Comparison of ENCODE assay signal across 8 cellular contexts in genomic region chr7:48251766-48252165, GRCh38.
A peak's percentile ranks its signal among the peaks of the same experiment; 100 is the strongest.
DNase-seq lines count a peak whose midpoint lies in the region; ATAC-seq, FAIRE-seq and TF ChIP-seq lines count a peak whose summit lies in the region.
"Had no signal": no experiment of that assay in that cellular context is flagged by ENCODE, and none has a peak within 500 bp of the region (broad histone marks: within the 10 kb centered on the region; RNA-seq: fewer than 3 reads in every experiment).

No MANE protein-coding gene starts in this region.

- H4K20me1 ChIP-seq in GM12878 (ENCODE audit: control insufficient read depth, insufficient read depth), result no peaks in the 10 kb centered on the region

- no peak overlapping the region for H2BK120ac ChIP-seq in neuronal stem cell (ENCODE audit: low read depth, low read length)

- no peak for TF ChIP-seq CTCF in GM12878 (IDR thresholded peaks at IDR 0.05 in 2 of 3, conservative IDR thresholded peaks at IDR 0.05 in 1 of 3; ENCODE audit: control insufficient read depth in 2 of 3, extremely low read depth in 1 of 3, insufficient read depth in 1 of 3, low read depth in 3 of 3, low read length in 3 of 3)
- TF ChIP-seq CTCF in testis (IDR thresholded peaks at IDR 0.05), result no peak

- H3K18ac ChIP-seq in neuronal stem cell (ENCODE audit: low read length), result no peak overlapping the region

- no peak overlapping the region for H2BK5ac ChIP-seq in neuronal stem cell (ENCODE audit: low read length)

- H3K4me1 ChIP-seq in GM12878 (ENCODE audit: control insufficient read depth, insufficient read depth, low read length), result peaks cover 7% of the 10 kb centered on the region; the same call in 1 of the 2 replicates
- H3K4me1 ChIP-seq in testis, result no peaks in the 10 kb centered on the region
- no peaks in the 10 kb centered on the region for H3K4me1 ChIP-seq in neuronal stem cell (ENCODE audit: control insufficient read depth in 2 of 2, insufficient read depth in 1 of 2, low read depth in 1 of 2, low read length in 2 of 2)

- H3K27me3 ChIP-seq in GM12878 (replicated peaks in 1 of 2; ENCODE audit: control insufficient read depth in 2 of 2, insufficient read depth in 2 of 2, low read length in 1 of 2), result no peaks in the 10 kb centered on the region; a peak in 1 of 4 replicates
- H3K27me3 ChIP-seq in testis, result no peaks in the 10 kb centered on the region
- H3K27me3 ChIP-seq in neuronal stem cell (ENCODE audit: control insufficient read depth in 3 of 3, insufficient read depth in 3 of 3, low read depth in 1 of 3, low read length in 3 of 3), result no peaks in the 10 kb centered on the region

- H4K91ac ChIP-seq in neuronal stem cell (ENCODE audit: low read depth, low read length, poor library complexity), result no peak overlapping the region

- H3K4me2 ChIP-seq in GM12878 (ENCODE audit: control insufficient read depth, insufficient read depth), result peak overlapping the region; percentile 14; the same call in 1 of the 2 replicates
- H3K4me2 ChIP-seq in neuronal stem cell (ENCODE audit: insufficient read depth, low read length, poor library complexity, severe bottlenecking), result no peak overlapping the region

- in situ Hi-C loops in GM12878 (cut with MboI), result no loop called here

- no peak overlapping the region for H3K9ac ChIP-seq in GM12878 (ENCODE audit: control insufficient read depth, insufficient read depth, low read length)
- no peak overlapping the region for H3K9ac ChIP-seq in neuronal stem cell (ENCODE audit: low read depth, low read length, poor library complexity)

- H3K79me1 ChIP-seq in neuronal stem cell (ENCODE audit: low read depth, low read length), result no peaks in the 10 kb centered on the region

- no peak for TF ChIP-seq RAD21 in GM12878 (IDR thresholded peaks at IDR 0.05; ENCODE audit: insufficient read depth, low read depth, low read length)

- TF ChIP-seq POLR2A in GM12878 (IDR thresholded peaks at IDR 0.05; ENCODE audit: low read depth, low read length), result no peak
- TF ChIP-seq POLR2A in testis (IDR thresholded peaks at IDR 0.05), result no peak

- CTCF ChIA-PET in GM12878 (lab: Yijun Ruan, JAX), result no interaction called here

- H3K27ac ChIP-seq in GM12878 (ENCODE audit: control insufficient read depth, insufficient read depth) (no peak overlapping the region), testis (no peak overlapping the region), neuronal stem cell (replicated peaks; ENCODE audit: low read length) (no peak overlapping the region)

- no peak overlapping the region for H3K23ac ChIP-seq in neuronal stem cell (ENCODE audit: low read depth, low read length, poor library complexity)

- no peak overlapping the region for H2BK15ac ChIP-seq in neuronal stem cell (ENCODE audit: low read length)

- H2AFZ ChIP-seq in GM12878 (ENCODE audit: control insufficient read depth, low read depth, low read length) (no peak overlapping the region), neuronal stem cell (ENCODE audit: low read length) (no peak overlapping the region)

- no TSS peak for BruUV-seq in GM12878 (replicated peaks; lab: Mats Ljungman, UMichigan)

- H3K79me2 ChIP-seq in GM12878 (ENCODE audit: control insufficient read depth, insufficient read depth, low read length), result no peaks in the 10 kb centered on the region

- FAIRE-seq in GM12878 (lab: Jason Lieb, UNC), result peak; percentile 91
- FAIRE-seq: colon had no signal

- SMC1A ChIA-PET in GM12878 (lab: Charles Lee; ENCODE audit: uncharacterized antibody, unreplicated experiment), result no interaction called here

- no peak overlapping the region for H4K8ac ChIP-seq in neuronal stem cell (ENCODE audit: low read depth, low read length)

- intact Hi-C loops in GM12878 (cut with micrococcal nuclease; ENCODE audit: unreplicated experiment) (no loop called here), testis (cut with DNase I; ENCODE audit: low total_unique reads) (no loop called here)

- TF ChIP-seq EP300 in GM12878 (IDR thresholded peaks at IDR 0.05; ENCODE audit: borderline replicate concordance in 1 of 2, control insufficient read depth in 1 of 2, low read depth in 2 of 2, low read length in 2 of 2), result peak; percentile 80 to 85

- RAD21 ChIA-PET in GM12878 (lab: Charles Lee; ENCODE audit: unreplicated experiment), result interaction anchor here (1.8 kb wide), 1 partner anchor 166 kb away, joined by 5 read pairs; no protein-coding TSS in a partner anchor

- H3K9me3 ChIP-seq in GM12878 (replicated peaks; ENCODE audit: control insufficient read depth, insufficient read depth, low read length), result no peaks in the 10 kb centered on the region
- H3K9me3 ChIP-seq in testis, result no peaks in the 10 kb centered on the region
- H3K9me3 ChIP-seq in neuronal stem cell (replicated peaks in 1 of 2; ENCODE audit: control insufficient read depth in 2 of 2, insufficient read depth in 1 of 2, low read depth in 1 of 2, low read length in 2 of 2), result no peaks in the 10 kb centered on the region

- H3K36me3 ChIP-seq in GM12878 (ENCODE audit: control insufficient read depth in 2 of 2, insufficient read depth in 2 of 2, low read length in 1 of 2) (no peaks in the 10 kb centered on the region), testis (ENCODE audit: low read depth, missing control alignments) (no peaks in the 10 kb centered on the region), neuronal stem cell (replicated peaks in 1 of 2; ENCODE audit: control insufficient read depth in 2 of 2, insufficient read depth in 2 of 2, low read length in 2 of 2) (no peaks in the 10 kb centered on the region)

- no peak overlapping the region for H3K14ac ChIP-seq in neuronal stem cell (ENCODE audit: low read length)

- H2AK5ac ChIP-seq in neuronal stem cell (ENCODE audit: low read depth, low read length), result no peak overlapping the region

- POLR2A ChIA-PET in GM12878 (lab: Charles Lee), result no interaction called here

- DNase-seq in GM12878 (ENCODE audit: low read depth, low spot score) (peak; percentile 31), pons (ENCODE audit: low spot score) (no peak), testis (no peak), neuronal stem cell (ENCODE audit: low spot score) (no peak)

- ATAC-seq in GM18858 (IDR thresholded peaks at IDR 0.05; ENCODE audit: unreplicated experiment) (peak; percentile 97), GM21390 (IDR thresholded peaks at IDR 0.05; ENCODE audit: unreplicated experiment) (peak; percentile 95), HG03135 (IDR thresholded peaks at IDR 0.05; ENCODE audit: unreplicated experiment) (peak; percentile 88), GM12878 (peak; percentile 85)

- H3K4me3 ChIP-seq in GM12878 (no peak overlapping the region), testis (no peak overlapping the region), neuronal stem cell (ENCODE audit: low read length in 2 of 2) (no peak overlapping the region)

- H3K4ac ChIP-seq in neuronal stem cell (ENCODE audit: low read length), result no peak overlapping the region

- no peak overlapping the region for H2BK12ac ChIP-seq in neuronal stem cell (ENCODE audit: low read length)

- 2% methylated on average over 4 of the region's 4 CpGs for WGBS in GM12878 (ENCODE audit: insufficient coverage, insufficient replicate concordance, low lambda C conversion rate, missing lambda C conversion rate)
- WGBS in testis, 2 donors, result 93 to 95% methylated on average over 4 of the region's 4 CpGs
- no CpG with 5 or more reads among the region's 4 CpGs for WGBS in neuronal stem cell (ENCODE audit: extremely low coverage in 2 of 2, insufficient read length in 2 of 2, insufficient replicate concordance in 1 of 2), 2 donors

TF ChIP-seq in GM12878, 131 proteins besides CTCF, POLR2A, EP300 and RAD21 (continues in another document):
- TF ChIP-seq CHD1 (IDR thresholded peaks at IDR 0.05; ENCODE audit: low read depth, low read length) (no peak), E4F1 (IDR thresholded peaks at IDR 0.05; ENCODE audit: borderline replicate concordance, partially characterized antibody) (no peak), CREB1 (IDR thresholded peaks at IDR 0.05; ENCODE audit: low read depth) (no peak), HDAC2 (IDR thresholded peaks at IDR 0.05) (no peak), BHLHE40 (IDR thresholded peaks at IDR 0.05; ENCODE audit: borderline replicate concordance in 1 of 2, low read depth in 2 of 2, low read length in 1 of 2) (no peak), SMAD1 (IDR thresholded peaks at IDR 0.05; ENCODE audit: low read depth, partially characterized antibody) (no peak), SMARCA5 (IDR thresholded peaks at IDR 0.05) (no peak), EED (IDR thresholded peaks at IDR 0.05; ENCODE audit: low read depth) (no peak), JUND (IDR thresholded peaks at IDR 0.05; ENCODE audit: low read depth, low read length) (peak; percentile 83), GABPA (IDR thresholded peaks at IDR 0.05; ENCODE audit: low read depth) (peak; percentile 45), MTA2 (IDR thresholded peaks at IDR 0.05; ENCODE audit: low read depth) (peak; percentile 83; the same call in 1 of the 2 replicates), E2F4 (IDR thresholded peaks at IDR 0.05; ENCODE audit: low read depth, low read length) (no peak)
